Comparison of ENCODE assay signal across 11 cellular contexts in the genomic region with DNA sequence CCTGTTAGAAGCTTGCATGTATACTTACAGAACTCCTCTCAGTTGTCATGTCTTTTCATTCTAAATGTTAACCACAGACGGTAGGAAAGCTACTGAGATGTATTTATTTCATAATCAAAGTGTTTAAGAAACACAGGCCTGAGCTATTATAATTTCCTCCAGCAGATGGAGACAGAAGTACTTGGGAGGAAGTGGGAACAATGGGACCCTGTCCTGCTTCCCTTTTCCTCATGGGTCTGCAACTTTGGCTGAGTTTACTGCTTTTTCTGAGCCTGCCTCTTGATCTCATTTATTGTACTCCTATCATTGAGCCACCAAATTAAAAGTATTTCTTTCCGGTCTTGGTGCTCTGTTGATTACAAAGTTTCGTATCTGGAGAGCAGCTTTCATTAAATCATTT.
DNase-seq lines count a peak whose midpoint lies in the region; ATAC-seq and TF ChIP-seq lines count a peak whose summit lies in the region.
"Had no signal": no experiment of that assay in that cellular context is flagged by ENCODE, and none has a peak within 500 bp of the region (broad histone marks: within the 10 kb centered on the region; RNA-seq: fewer than 3 reads in every experiment).

No MANE protein-coding gene starts in this region.

- H3K4me3 Mint-ChIP-seq in nephron = no peak overlapping the region
- no peak overlapping the region for H3K4me3 Mint-ChIP-seq in activated CD8-positive, alpha-beta T cell treated with anti-CD3 and anti-CD28 coated beads, Interleukin-2, amount 10 ng/mL, durations not matched to agents 7 days and 5 days
- H3K4me3 Mint-ChIP-seq: T-helper 17 cell had no signal

- peaks cover 3% of the 10 kb centered on the region for H3K9me3 Mint-ChIP-seq in nephron
- H3K9me3 Mint-ChIP-seq in activated CD8-positive, alpha-beta T cell treated with anti-CD3 and anti-CD28 coated beads, Interleukin-2, amount 10 ng/mL, durations not matched to agents 7 days and 5 days (ENCODE audit: insufficient read depth) = no peaks in the 10 kb centered on the region

- no peaks in the 10 kb centered on the region for H3K4me1 Mint-ChIP-seq in nephron
- H3K4me1 Mint-ChIP-seq in activated CD8-positive, alpha-beta T cell treated with anti-CD3 and anti-CD28 coated beads, Interleukin-2, amount 10 ng/mL, durations not matched to agents 7 days and 5 days (ENCODE audit: low read depth) = no peaks in the 10 kb centered on the region
- H3K4me1 Mint-ChIP-seq: T-helper 17 cell had no signal

- TF ChIP-seq CTCF in GM12873 (IDR thresholded peaks at IDR 0.05; ENCODE audit: insufficient read depth, low read depth, low read length, missing control alignments) (peak; percentile 23), NB4 (IDR thresholded peaks at IDR 0.05; ENCODE audit: low read depth, low read length) (peak; percentile 45), WERI-Rb-1 (IDR thresholded peaks at IDR 0.05; ENCODE audit: low read depth, low read length) (peak; percentile 43), nephron (IDR thresholded peaks at IDR 0.05; ENCODE audit: unreplicated experiment in 3 of 3) (peak; percentile 33 to 45 (median 39))

- POLR2A ChIA-PET in activated CD8-positive, alpha-beta T cell treated with anti-CD3 and anti-CD28 coated beads, Interleukin-2, amount 10 ng/mL, durations not matched to agents 7 days and 5 days (lab: Charles Lee) = no interaction called here

- no peak overlapping the region for H3K27ac Mint-ChIP-seq in nephron
- no peak overlapping the region for H3K27ac Mint-ChIP-seq in activated CD8-positive, alpha-beta T cell treated with anti-CD3 and anti-CD28 coated beads, Interleukin-2, amount 10 ng/mL, durations not matched to agents 7 days and 5 days
- H3K27ac Mint-ChIP-seq: T-helper 17 cell had no signal

- CTCF ChIA-PET in activated CD8-positive, alpha-beta T cell treated with anti-CD3 and anti-CD28 coated beads, Interleukin-2, amount 10 ng/mL, durations not matched to agents 7 days and 5 days (lab: Charles Lee) = no interaction called here

- no peak for ATAC-seq in HG03097 (IDR thresholded peaks at IDR 0.05; ENCODE audit: low FRiP score, unreplicated experiment)
- no peak for ATAC-seq in activated CD8-positive, alpha-beta T cell treated with anti-CD3 and anti-CD28 coated beads, Interleukin-2, amount 10 ng/mL, durations not matched to agents 7 days and 5 days
- no peak for ATAC-seq in GM18861 (IDR thresholded peaks at IDR 0.05; ENCODE audit: unreplicated experiment)
- ATAC-seq: T-helper 17 cell had no signal

- DNase-seq in NB4 (ENCODE audit: low read depth) = peak; percentile 53
- DNase-seq in WERI-Rb-1 = no peak
- DNase-seq in NCI-H1436 treated with DMSO at 0.1 percent for 48 hours (lab: John Stamatoyannopoulos, UW) = no peak
- DNase-seq in activated CD8-positive, alpha-beta T cell treated with anti-CD3 and anti-CD28 coated beads, Interleukin-2, amount 10 ng/mL, durations not matched to agents 7 days and 5 days = no peak
- DNase-seq: stimulated activated CD4-positive, alpha-beta T cell treated with anti-CD3 and anti-CD28 coated beads, Interleukin-12 subunit alpha, Interleukin-12 subunit beta, amount 100 ng/mL, for 4 hours; T-helper 17 cell; uterus had no signal

- H3K9me3 ChIP-seq in WERI-Rb-1 (ENCODE audit: severe bottlenecking) = no peaks in the 10 kb centered on the region
- H3K9me3 ChIP-seq: uterus had no signal

- no peak for TF ChIP-seq POLR2A in NB4 (IDR thresholded peaks at IDR 0.05; ENCODE audit: extremely low read depth, insufficient read length)

- H3K4me3 ChIP-seq in NB4 (ENCODE audit: low read depth, low read length) (no peak overlapping the region), WERI-Rb-1 (ENCODE audit: low read depth, low read length) (no peak overlapping the region)
- H3K4me3 ChIP-seq: uterus had no signal

- peaks cover 10% of the 10 kb centered on the region for H3K27me3 ChIP-seq in WERI-Rb-1 (ENCODE audit: insufficient read depth, low read depth, severe bottlenecking)
- H3K27me3 ChIP-seq: uterus had no signal

- no peak overlapping the region for H3K27ac ChIP-seq in WERI-Rb-1
- H3K27ac ChIP-seq: uterus had no signal

- no peaks in the 10 kb centered on the region for H3K36me3 ChIP-seq in WERI-Rb-1
- H3K36me3 ChIP-seq: uterus had no signal

- H3K27me3 Mint-ChIP-seq in nephron (ENCODE audit: low read depth) = no peaks in the 10 kb centered on the region
- no peaks in the 10 kb centered on the region for H3K27me3 Mint-ChIP-seq in activated CD8-positive, alpha-beta T cell treated with anti-CD3 and anti-CD28 coated beads, Interleukin-2, amount 10 ng/mL, durations not matched to agents 7 days and 5 days (ENCODE audit: low read depth)
- H3K27me3 Mint-ChIP-seq: T-helper 17 cell had no signal

- H3K36me3 Mint-ChIP-seq in nephron (ENCODE audit: low read depth) = no peaks in the 10 kb centered on the region
- no peaks in the 10 kb centered on the region for H3K36me3 Mint-ChIP-seq in activated CD8-positive, alpha-beta T cell treated with anti-CD3 and anti-CD28 coated beads, Interleukin-2, amount 10 ng/mL, durations not matched to agents 7 days and 5 days (ENCODE audit: low read depth)
